8 cellular contexts compared by ENCODE assay signal in the genomic region with DNA sequence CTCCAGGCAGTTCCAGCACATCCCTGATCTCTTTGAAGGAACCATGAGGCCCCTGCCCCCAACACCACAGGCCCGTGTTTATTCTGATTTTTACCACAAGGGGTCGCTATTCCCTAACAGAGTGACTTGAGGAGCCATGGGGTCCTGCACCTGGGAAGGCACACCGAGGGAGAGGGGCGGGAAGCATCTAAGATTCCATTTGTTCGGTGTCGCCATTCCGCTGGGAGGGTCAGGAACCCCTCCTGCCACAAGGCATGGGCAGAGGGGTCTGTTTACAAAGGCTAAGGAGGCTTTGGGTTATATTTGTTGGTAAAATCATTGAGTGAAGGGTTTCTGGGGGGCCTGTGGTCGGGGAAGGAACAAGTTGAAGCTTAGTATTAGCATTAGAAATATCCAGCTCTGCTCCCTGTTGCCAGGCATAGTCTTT.
A peak's percentile ranks its signal among the peaks of the same experiment; 100 is the strongest.
DNase-seq lines count a peak whose midpoint lies in the region; ATAC-seq, FAIRE-seq and TF ChIP-seq lines count a peak whose summit lies in the region.

No MANE protein-coding gene starts in this region.

- H3K27me3 ChIP-seq in WERI-Rb-1 (ENCODE audit: insufficient read depth, low read depth, severe bottlenecking) (no peaks in the 10 kb centered on the region), breast epithelium (no peaks in the 10 kb centered on the region), keratinocyte (ENCODE audit: control insufficient read depth, extremely low read depth, insufficient read depth, low read length) (no peaks in the 10 kb centered on the region)

- TF ChIP-seq CTCF in 22Rv1 (IDR thresholded peaks at IDR 0.05) (peak; percentile 91), GM12874 (IDR thresholded peaks at IDR 0.05; ENCODE audit: insufficient read depth, low read depth, low read length) (peak; percentile 69), WERI-Rb-1 (IDR thresholded peaks at IDR 0.05; ENCODE audit: low read depth, low read length) (peak; percentile 63), breast epithelium (IDR thresholded peaks at IDR 0.05) (peak; percentile 46 to 82 (median 72)), keratinocyte (optimal IDR thresholded peaks at IDR 0.05 in 1 of 3, IDR thresholded peaks at IDR 0.05 in 1 of 3, conservative IDR thresholded peaks at IDR 0.05 in 1 of 3; ENCODE audit: extremely low read depth in 1 of 3, insufficient read depth in 2 of 3, low read length in 3 of 3) (peak; percentile 82 to 86 (median 82))

- dilution Hi-C loops in keratinocyte (cut with MboI; ENCODE audit: extremely low pct_ligation_motif_present, low sequenced_read_pairs) = no loop called here

- no peaks in the 10 kb centered on the region for H4K20me1 ChIP-seq in keratinocyte (ENCODE audit: control insufficient read depth, extremely low read depth, insufficient read depth, low read length)

- no peak overlapping the region for H2AFZ ChIP-seq in keratinocyte (ENCODE audit: control insufficient read depth, low read length)

- H3K27ac ChIP-seq in 22Rv1 (no peak overlapping the region), WERI-Rb-1 (peak overlapping the region; percentile 32; the same call in 1 of the 2 replicates), breast epithelium (no peak overlapping the region), keratinocyte (ENCODE audit: control insufficient read depth, insufficient read depth, low read length) (no peak overlapping the region)

- H3K9me3 ChIP-seq in WERI-Rb-1 (ENCODE audit: severe bottlenecking) = no peaks in the 10 kb centered on the region
- no peaks in the 10 kb centered on the region for H3K9me3 ChIP-seq in breast epithelium
- no peaks in the 10 kb centered on the region for H3K9me3 ChIP-seq in keratinocyte (ENCODE audit: control insufficient read depth, low read depth, low read length)

- no peak overlapping the region for H3K4me3 ChIP-seq in WERI-Rb-1 (ENCODE audit: low read depth, low read length)
- H3K4me3 ChIP-seq in breast epithelium = no peak overlapping the region
- H3K4me3 ChIP-seq in keratinocyte (ENCODE audit: control insufficient read depth in 2 of 3, extremely low read depth in 1 of 3, insufficient read depth in 2 of 3, low read depth in 1 of 3, low read length in 3 of 3) = no peak overlapping the region

- ATAC-seq in GM19467 (IDR thresholded peaks at IDR 0.05; ENCODE audit: unreplicated experiment) = no peak

- no peaks in the 10 kb centered on the region for H3K9me1 ChIP-seq in keratinocyte (ENCODE audit: control insufficient read depth, extremely low read depth, insufficient read depth, low read length)

- FAIRE-seq in keratinocyte (lab: Jason Lieb, UNC) = no peak

- no peak for TF ChIP-seq POLR2A in breast epithelium (IDR thresholded peaks at IDR 0.05)

- no peak overlapping the region for H3K4me2 ChIP-seq in keratinocyte (ENCODE audit: control insufficient read depth, extremely low read depth, insufficient read depth, low read depth, low read length)

- H3K79me2 ChIP-seq in keratinocyte (ENCODE audit: control insufficient read depth, insufficient read depth, low read length) = no peaks in the 10 kb centered on the region

- no peaks in the 10 kb centered on the region; the same call in none of the 2 replicates for H3K36me3 ChIP-seq in WERI-Rb-1
- no peaks in the 10 kb centered on the region for H3K36me3 ChIP-seq in breast epithelium
- H3K36me3 ChIP-seq in keratinocyte (ENCODE audit: control insufficient read depth in 2 of 2, extremely low read depth in 1 of 2, insufficient read depth in 2 of 2, low read length in 2 of 2) = peaks cover 2 to 10% of the 10 kb centered on the region in 2 experiments

- intact Hi-C loops in breast epithelium (cut with DNase I; ENCODE audit: low total_unique reads) = no loop called here

- peak; percentile 39 for DNase-seq in NCI-H1694 treated with DMSO at 0.1 percent for 48 hours (lab: John Stamatoyannopoulos, UW)
- DNase-seq in WERI-Rb-1 = peak; percentile 82
- DNase-seq in breast epithelium (ENCODE audit: low spot score in 2 of 2) = no peak
- no peak for DNase-seq in keratinocyte (ENCODE audit: low read depth, low spot score)
- peak; percentile 14 for DNase-seq in stimulated activated CD4-positive, alpha-beta T cell treated with anti-CD3 and anti-CD28 coated beads, Interleukin-2, amount 100 ng/mL, for 4 hours (ENCODE audit: low read depth)

- H3K9ac ChIP-seq in keratinocyte (ENCODE audit: control insufficient read depth, extremely low read depth, insufficient read depth, low read length) = no peak overlapping the region

- H3K4me1 ChIP-seq in breast epithelium (no peaks in the 10 kb centered on the region), keratinocyte (ENCODE audit: control insufficient read depth, extremely low read depth, insufficient read depth, low read length) (peaks cover 8% of the 10 kb centered on the region)

Comparison
In these comparisons a context has a peak if more than half of its experiments do, and no peak if none do; other contexts are left out.
1. DNase-seq: peak in NCI-H1694 treated with DMSO at 0.1 percent for 48 hours (single experiment), WERI-Rb-1 (single experiment) and stimulated activated CD4-positive, alpha-beta T cell treated with anti-CD3 and anti-CD28 coated beads, Interleukin-2, amount 100 ng/mL, for 4 hours (single experiment); none in breast epithelium (0 of 2) and keratinocyte (single experiment).
2. Peak in every context shown above with its lines, with median percentiles within 50 percentile points of each other: CTCF ChIP-seq.